8 cellular contexts compared by ENCODE assay signal in genomic region chr1:42035205-42035829, GRCh38.
A peak's percentile ranks its signal among the peaks of the same experiment; 100 is the strongest.
DNase-seq lines count a peak whose midpoint lies in the region; ATAC-seq, FAIRE-seq and TF ChIP-seq lines count a peak whose summit lies in the region.

No MANE protein-coding gene starts in this region.

- no peak for FAIRE-seq in D721Med (lab: Jason Lieb, UNC)

- ATAC-seq in HG03175 (IDR thresholded peaks at IDR 0.05; ENCODE audit: unreplicated experiment) (peak; percentile 72), Right ventricle myocardium superior (ENCODE audit: poor library complexity) (peak; percentile 86)

- peaks cover 17% of the 10 kb centered on the region for H3K27me3 Mint-ChIP-seq in activated naive CD4-positive, alpha-beta T cell treated with anti-CD3 and anti-CD28 coated beads, Interleukin-2, amount 10 ng/mL, durations not matched to agents 7 days and 5 days
- H3K27me3 Mint-ChIP-seq in osteocyte (ENCODE audit: unreplicated experiment) = peaks cover 43% of the 10 kb centered on the region

- H3K9me3 Mint-ChIP-seq in activated naive CD4-positive, alpha-beta T cell treated with anti-CD3 and anti-CD28 coated beads, Interleukin-2, amount 10 ng/mL, durations not matched to agents 7 days and 5 days = peaks cover 3% of the 10 kb centered on the region
- no peaks in the 10 kb centered on the region for H3K9me3 Mint-ChIP-seq in osteocyte (ENCODE audit: unreplicated experiment)

- H3K4me1 Mint-ChIP-seq in activated naive CD4-positive, alpha-beta T cell treated with anti-CD3 and anti-CD28 coated beads, Interleukin-2, amount 10 ng/mL, durations not matched to agents 7 days and 5 days = peaks cover 52% of the 10 kb centered on the region
- H3K4me1 Mint-ChIP-seq in osteocyte (ENCODE audit: unreplicated experiment) = peaks cover 8% of the 10 kb centered on the region

- peak; percentile 39 for DNase-seq in D721Med (ENCODE audit: insufficient read length, low spot score)
- peak; percentile 74 for DNase-seq in GM19238 (ENCODE audit: insufficient read length, low spot score)
- DNase-seq in NCI-H510A (lab: John Stamatoyannopoulos, UW) = peak; percentile 42
- DNase-seq in activated naive CD4-positive, alpha-beta T cell treated with anti-CD3 and anti-CD28 coated beads, Interleukin-2, amount 10 ng/mL, durations not matched to agents 7 days and 5 days = peak; percentile 76
- DNase-seq in Right ventricle myocardium superior = peak; percentile 69
- no peak for DNase-seq in osteocyte (ENCODE audit: extremely low spot score, unreplicated experiment)
- DNase-seq in GF-D8 (lab: John Stamatoyannopoulos, UW) = no peak

- CTCF ChIA-PET in activated naive CD4-positive, alpha-beta T cell treated with anti-CD3 and anti-CD28 coated beads, Interleukin-2, amount 10 ng/mL, durations not matched to agents 7 days and 5 days (lab: Charles Lee) = interaction anchor here (0.6 to 1.3 kb wide), 4 partner anchors 139 to 174 kb away, joined by 3 to 4 read pairs (median 3); no protein-coding TSS in a partner anchor

- peak overlapping the region; percentile 35 for H3K27ac Mint-ChIP-seq in activated naive CD4-positive, alpha-beta T cell treated with anti-CD3 and anti-CD28 coated beads, Interleukin-2, amount 10 ng/mL, durations not matched to agents 7 days and 5 days
- H3K27ac Mint-ChIP-seq in osteocyte (ENCODE audit: unreplicated experiment) = no peak overlapping the region

- intact Hi-C loops in Right ventricle myocardium superior (cut with DNase I) = loop anchor here (10.0 kb wide), 1 partner anchor 201 kb away; no protein-coding TSS in a partner anchor

- peak overlapping the region; percentile 85 for H3K4me3 Mint-ChIP-seq in activated naive CD4-positive, alpha-beta T cell treated with anti-CD3 and anti-CD28 coated beads, Interleukin-2, amount 10 ng/mL, durations not matched to agents 7 days and 5 days
- H3K4me3 Mint-ChIP-seq in osteocyte (ENCODE audit: unreplicated experiment) = peak overlapping the region; percentile 76

- peak; percentile 15 for TF ChIP-seq CTCF in D721Med (IDR thresholded peaks at IDR 0.05; ENCODE audit: insufficient read depth, missing control alignments)
- peak; percentile 52 for TF ChIP-seq CTCF in osteocyte (IDR thresholded peaks at IDR 0.05)

- H3K36me3 Mint-ChIP-seq in activated naive CD4-positive, alpha-beta T cell treated with anti-CD3 and anti-CD28 coated beads, Interleukin-2, amount 10 ng/mL, durations not matched to agents 7 days and 5 days = peaks cover 10% of the 10 kb centered on the region
- H3K36me3 Mint-ChIP-seq in osteocyte (ENCODE audit: unreplicated experiment) = no peaks in the 10 kb centered on the region

Comparison
In these comparisons a context has a peak if more than half of its experiments do, and no peak if none do; other contexts are left out.
1. DNase-seq: peak in D721Med (single experiment), GM19238 (single experiment), NCI-H510A (single experiment), activated naive CD4-positive, alpha-beta T cell treated with anti-CD3 and anti-CD28 coated beads, Interleukin-2, amount 10 ng/mL, durations not matched to agents 7 days and 5 days (single experiment) and Right ventricle myocardium superior (single experiment); none in osteocyte (single experiment) and GF-D8 (single experiment).